ENCODE assay signal across 9 cellular contexts in genomic region chr6:158323561-158323958, GRCh38. TPM values are rescaled to one million over a fixed set of nuclear protein-coding genes. Genes with fewer than 3 reads are reported as not detected.
DNase-seq lines count a peak whose midpoint lies in the region; ATAC-seq and TF ChIP-seq lines count a peak whose summit lies in the region.
"Had no signal": no experiment of that assay in that cellular context is flagged by ENCODE, and none has a peak within 500 bp of the region (broad histone marks: within the 10 kb centered on the region; RNA-seq: fewer than 3 reads in every experiment).

No MANE protein-coding gene starts in this region.

- no peak overlapping the region for H4K5ac ChIP-seq in IMR-90 (ENCODE audit: low read depth, low read length)

- H2BK120ac ChIP-seq in IMR-90 (ENCODE audit: low read depth, low read length), result no peak overlapping the region

- H3K4me1 ChIP-seq in IMR-90 (ENCODE audit: control insufficient read depth, insufficient read depth, low read length), result peaks cover 11% of the 10 kb centered on the region

- H3K79me1 ChIP-seq in IMR-90 (ENCODE audit: low read depth in 1 of 2, low read length in 2 of 2), result peaks cover 28 to 51% of the 10 kb centered on the region in 2 experiments

- no peak overlapping the region for H4K8ac ChIP-seq in IMR-90 (ENCODE audit: low read depth in 2 of 2, low read length in 2 of 2)

- H3K9ac ChIP-seq in IMR-90 (ENCODE audit: low read depth, low read length), result no peak overlapping the region

- no peak overlapping the region for H2BK15ac ChIP-seq in IMR-90 (ENCODE audit: low read depth, low read length)

- no peak overlapping the region for H3K18ac ChIP-seq in IMR-90 (ENCODE audit: low read depth, low read length)

- H2AK5ac ChIP-seq in IMR-90 (ENCODE audit: low read depth, low read length), result no peak overlapping the region

- H4K20me1 ChIP-seq in IMR-90 (ENCODE audit: insufficient read depth, low read length), result peaks cover 17% of the 10 kb centered on the region

- TF ChIP-seq POLR2A in IMR-90 (IDR thresholded peaks at IDR 0.05; ENCODE audit: low read depth, low read length), result no peak

- DNase-seq in activated CD8-positive, alpha-beta memory T cell treated with anti-CD3 and anti-CD28 coated beads, Interleukin-2, amount 10 ng/mL, durations not matched to agents 7 days and 5 days, result no peak
- no peak for DNase-seq in activated CD8-positive, alpha-beta memory T cell treated with anti-CD3 and anti-CD28 coated beads, Interleukin-2, amount 50 U/mL, for 4 hours
- DNase-seq in IMR-90 (no peak), sciatic nerve (ENCODE audit: low spot score) (no peak), NCI-H2196 treated with DMSO at 0.1 percent for 48 hours (lab: John Stamatoyannopoulos, UW; ENCODE audit: unreplicated experiment) (no peak)
- no peak for DNase-seq in stimulated activated effector memory CD8-positive, alpha-beta T cell treated with anti-CD3 and anti-CD28 coated beads, Interleukin-12 subunit alpha, Interleukin-12 subunit beta, amount 100 ng/mL, for 72 hours (ENCODE audit: low spot score in 2 of 2)
- DNase-seq in activated CD8-positive, alpha-beta memory T cell treated with anti-CD3 and anti-CD28 coated beads, Interleukin-2, amount 50 U/mL, for 48 hours, result no peak
- DNase-seq: KG1 had no signal

- H3K36me3 ChIP-seq in IMR-90 (ENCODE audit: control insufficient read depth, insufficient read depth, low read length), result no peaks in the 10 kb centered on the region

- no peak for TF ChIP-seq CTCF in IMR-90 (conservative IDR thresholded peaks at IDR 0.05; ENCODE audit: low read depth, low read length)

- H2AK9ac ChIP-seq in IMR-90 (replicated peaks; ENCODE audit: low read depth, low read length, poor library complexity), result no peak overlapping the region

- H3K4me1 Mint-ChIP-seq in activated CD8-positive, alpha-beta memory T cell treated with anti-CD3 and anti-CD28 coated beads, Interleukin-2, amount 10 ng/mL, durations not matched to agents 7 days and 5 days, result peaks cover 44% of the 10 kb centered on the region
- H3K4me1 Mint-ChIP-seq in stimulated activated effector memory CD8-positive, alpha-beta T cell treated with anti-CD3 and anti-CD28 coated beads, Interleukin-12 subunit alpha, Interleukin-12 subunit beta, amount 100 ng/mL, for 72 hours, result peaks cover 62% of the 10 kb centered on the region

- no peak overlapping the region for H2BK5ac ChIP-seq in IMR-90 (ENCODE audit: low read depth, low read length, poor library complexity, severe bottlenecking)

- H3K36me3 Mint-ChIP-seq in activated CD8-positive, alpha-beta memory T cell treated with anti-CD3 and anti-CD28 coated beads, Interleukin-2, amount 10 ng/mL, durations not matched to agents 7 days and 5 days, result peaks cover 24% of the 10 kb centered on the region
- no peaks in the 10 kb centered on the region for H3K36me3 Mint-ChIP-seq in stimulated activated effector memory CD8-positive, alpha-beta T cell treated with anti-CD3 and anti-CD28 coated beads, Interleukin-12 subunit alpha, Interleukin-12 subunit beta, amount 100 ng/mL, for 72 hours

- no peaks in the 10 kb centered on the region for H3K9me3 ChIP-seq in IMR-90 (ENCODE audit: control insufficient read depth, insufficient read depth, low read length)

- no peak overlapping the region for H3K4ac ChIP-seq in IMR-90 (ENCODE audit: low read depth, low read length)

- H3K27me3 ChIP-seq in IMR-90 (ENCODE audit: control insufficient read depth, insufficient read depth, low read length), result no peaks in the 10 kb centered on the region

- no peak overlapping the region for H2BK20ac ChIP-seq in IMR-90 (ENCODE audit: low read depth, low read length)

- 0 out of 2 replicates have a peak overlapping the region, but pooled peaks have one; percentile 26 for H3K23ac ChIP-seq in IMR-90 (ENCODE audit: low read depth, low read length)

- BruUV-seq in IMR-90 (replicated peaks; lab: Mats Ljungman, UMichigan), result no TSS peak

- no peaks in the 10 kb centered on the region for H3K9me3 Mint-ChIP-seq in activated CD8-positive, alpha-beta memory T cell treated with anti-CD3 and anti-CD28 coated beads, Interleukin-2, amount 10 ng/mL, durations not matched to agents 7 days and 5 days (ENCODE audit: low read depth)
- no peaks in the 10 kb centered on the region for H3K9me3 Mint-ChIP-seq in stimulated activated effector memory CD8-positive, alpha-beta T cell treated with anti-CD3 and anti-CD28 coated beads, Interleukin-12 subunit alpha, Interleukin-12 subunit beta, amount 100 ng/mL, for 72 hours

- no CpG with 5 or more reads among the region's 2 CpGs for WGBS in IMR-90 (ENCODE audit: extremely low coverage in 2 of 2, insufficient read length in 1 of 2), 2 experiments

- no peak overlapping the region for H3K4me3 Mint-ChIP-seq in activated CD8-positive, alpha-beta memory T cell treated with anti-CD3 and anti-CD28 coated beads, Interleukin-2, amount 10 ng/mL, durations not matched to agents 7 days and 5 days
- H3K4me3 Mint-ChIP-seq in stimulated activated effector memory CD8-positive, alpha-beta T cell treated with anti-CD3 and anti-CD28 coated beads, Interleukin-12 subunit alpha, Interleukin-12 subunit beta, amount 100 ng/mL, for 72 hours, result no peak overlapping the region

- intact Hi-C loops in IMR-90 (cut with micrococcal nuclease) (no loop called here), sciatic nerve (cut with DNase I) (no loop called here)

- peak overlapping the region; percentile 37 for H3K27ac Mint-ChIP-seq in activated CD8-positive, alpha-beta memory T cell treated with anti-CD3 and anti-CD28 coated beads, Interleukin-2, amount 10 ng/mL, durations not matched to agents 7 days and 5 days
- H3K27ac Mint-ChIP-seq in stimulated activated effector memory CD8-positive, alpha-beta T cell treated with anti-CD3 and anti-CD28 coated beads, Interleukin-12 subunit alpha, Interleukin-12 subunit beta, amount 100 ng/mL, for 72 hours, result no peak overlapping the region

- H3K9me1 ChIP-seq in IMR-90 (ENCODE audit: insufficient read depth, low read length), result peaks cover 15% of the 10 kb centered on the region

- H3K14ac ChIP-seq in IMR-90 (replicated peaks; ENCODE audit: low read depth, low read length), result no peak overlapping the region

- dilution Hi-C loops in IMR-90 (cut with HindIII; ENCODE audit: low sequenced_read_pairs, unreplicated experiment), result no loop called here

- H4K91ac ChIP-seq in IMR-90 (ENCODE audit: insufficient read depth, low read depth, low read length), result no peak overlapping the region

- no peak overlapping the region for H3K4me3 ChIP-seq in IMR-90 (ENCODE audit: insufficient read depth, low read depth, low read length)

- H3K56ac ChIP-seq in IMR-90 (ENCODE audit: extremely low read depth, insufficient read depth, low read length), result no peak overlapping the region

- no peak for TF ChIP-seq RAD21 in IMR-90 (IDR thresholded peaks at IDR 0.05; ENCODE audit: low read length)

- CTCF ChIA-PET in activated CD8-positive, alpha-beta memory T cell treated with anti-CD3 and anti-CD28 coated beads, Interleukin-2, amount 10 ng/mL, durations not matched to agents 7 days and 5 days (lab: Charles Lee), result interaction anchor here (0.8 to 1.1 kb wide), 2 partner anchors 9 to 37 kb away, joined by 3 read pairs; no protein-coding TSS in a partner anchor
- CTCF ChIA-PET in IMR-90 (lab: Yijun Ruan, JAX), result no interaction called here

- in situ Hi-C loops in IMR-90 (cut with MboI; ENCODE audit: low sequenced_read_pairs), result no loop called here

- no peaks in the 10 kb centered on the region for H3K27me3 Mint-ChIP-seq in activated CD8-positive, alpha-beta memory T cell treated with anti-CD3 and anti-CD28 coated beads, Interleukin-2, amount 10 ng/mL, durations not matched to agents 7 days and 5 days

- H3K4me2 ChIP-seq in IMR-90 (ENCODE audit: low read depth, low read length), result no peak overlapping the region

- no peak overlapping the region for H2AFZ ChIP-seq in IMR-90 (replicated peaks; ENCODE audit: low read length, poor library complexity)

- H3K27ac ChIP-seq in IMR-90 (ENCODE audit: insufficient read depth, low read length), result no peak overlapping the region

- POLR2A ChIA-PET in IMR-90 (lab: Charles Lee; ENCODE audit: unreplicated experiment), result no interaction called here

- ATAC-seq in activated CD8-positive, alpha-beta memory T cell treated with anti-CD3 and anti-CD28 coated beads, Interleukin-2, amount 10 ng/mL, durations not matched to agents 7 days and 5 days, result peak; percentile 35
- ATAC-seq in HG02588 (IDR thresholded peaks at IDR 0.05; ENCODE audit: unreplicated experiment), result peak; percentile 28
- ATAC-seq in IMR-90 (ENCODE audit: low read depth), result no peak
- peak; percentile 83 for ATAC-seq in stimulated activated effector memory CD8-positive, alpha-beta T cell treated with anti-CD3 and anti-CD28 coated beads, Interleukin-12 subunit alpha, Interleukin-12 subunit beta, amount 100 ng/mL, for 72 hours
- ATAC-seq in sciatic nerve, result no peak

TF ChIP-seq in IMR-90, 13 proteins besides CTCF, POLR2A, EP300 and RAD21:
- no peak for TF ChIP-seq RFX5 (IDR thresholded peaks at IDR 0.05; ENCODE audit: low read depth, low read length)
- no peak for TF ChIP-seq MXI1 (IDR thresholded peaks at IDR 0.05; ENCODE audit: borderline replicate concordance, low read depth, low read length)
- no peak for TF ChIP-seq ELK1 (IDR thresholded peaks at IDR 0.05; ENCODE audit: borderline replicate concordance, low read depth, low read length)
- TF ChIP-seq BHLHE40 (IDR thresholded peaks at IDR 0.05; ENCODE audit: low read depth, low read length), result no peak
- no peak for TF ChIP-seq SMC3 (IDR thresholded peaks at IDR 0.05; ENCODE audit: low read depth, low read length)
- no peak for TF ChIP-seq NFE2L2 (IDR thresholded peaks at IDR 0.05; ENCODE audit: low read depth, low read length)

RNA-seq across cellular contexts. Expression of gene TULP4, which starts 11.3 kb away (rescaled TPM):
- total RNA-seq in activated CD8-positive, alpha-beta memory T cell treated with anti-CD3 and anti-CD28 coated beads, Interleukin-2, amount 10 ng/mL, durations not matched to agents 7 days and 5 days, result 10 to 100 TPM; 28.4 to 30.5 TPM
- total RNA-seq in IMR-90 (2012; rRNA removed), result 30.6 and 51.9 TPM in 2 replicates
- polyA plus RNA-seq in IMR-90 (2012; rRNA removed), result 7.3 and 8.1 TPM in 2 replicates
- polyA plus RNA-seq in IMR-90 (2012; cell fraction: cytosol; rRNA removed), result 1.8 and 3.7 TPM in 2 replicates
- 5.3 and 6.1 TPM in 2 replicates for polyA plus RNA-seq in IMR-90 (2012; cell fraction: nucleus; rRNA removed; ENCODE audit: low replicate concordance)
- 86.1 TPM for total RNA-seq in sciatic nerve

Comparison
In these comparisons a context has a peak if more than half of its experiments do, and no peak if none do; other contexts are left out.
1. ATAC-seq: peak in activated CD8-positive, alpha-beta memory T cell treated with anti-CD3 and anti-CD28 coated beads, Interleukin-2, amount 10 ng/mL, durations not matched to agents 7 days and 5 days (single experiment), HG02588 (single experiment) and stimulated activated effector memory CD8-positive, alpha-beta T cell treated with anti-CD3 and anti-CD28 coated beads, Interleukin-12 subunit alpha, Interleukin-12 subunit beta, amount 100 ng/mL, for 72 hours (single experiment); none in IMR-90 (single experiment) and sciatic nerve (single experiment).